In the genomic region with DNA sequence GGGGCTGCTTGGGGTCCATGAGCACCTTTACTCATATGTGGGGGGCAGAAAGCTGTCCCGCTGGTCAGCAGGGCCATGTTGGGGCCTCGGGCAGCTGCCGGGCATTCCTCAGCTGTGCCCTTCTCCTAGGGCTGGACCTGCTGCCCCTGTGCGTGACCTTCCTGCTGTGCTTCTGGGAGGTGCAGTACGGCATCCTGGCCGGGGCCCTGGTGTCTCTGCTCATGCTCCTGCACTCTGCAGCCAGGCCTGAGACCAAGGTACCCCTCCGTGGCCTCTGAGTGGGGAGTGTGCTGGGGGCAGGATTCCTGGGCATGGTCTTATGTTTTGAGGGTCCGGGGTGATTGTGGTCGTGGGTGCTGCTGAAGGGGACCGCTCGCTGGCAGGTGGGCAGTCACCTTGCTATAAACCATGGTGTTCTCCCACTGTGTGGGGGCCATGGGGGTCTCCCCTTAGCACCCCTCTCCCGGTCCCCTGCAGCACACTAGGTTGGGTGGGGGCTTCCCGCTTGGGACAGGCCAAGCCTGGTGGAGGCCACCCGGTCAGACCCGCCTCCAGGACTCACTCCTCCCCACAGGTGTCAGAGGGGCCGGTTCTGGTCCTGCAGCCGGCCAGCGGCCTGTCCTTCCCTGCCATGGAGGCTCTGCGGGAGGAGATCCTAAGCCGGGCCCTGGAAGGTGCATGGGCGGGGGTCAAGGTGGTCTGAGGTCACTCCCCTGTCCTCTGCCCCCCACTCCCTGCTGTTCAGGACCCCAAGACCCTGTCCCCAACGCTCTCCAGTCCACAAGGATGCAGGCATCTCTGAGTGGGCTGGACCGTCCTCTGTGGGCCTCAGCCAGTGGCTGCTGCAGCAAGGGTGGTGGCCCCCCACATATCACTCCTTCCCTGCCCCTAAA, we compare ENCODE assay signal across 14 cellular contexts. TPM values are rescaled to one million over a fixed set of nuclear protein-coding genes. Genes with fewer than 3 reads are reported as not detected.
A peak's percentile ranks its signal among the peaks of the same experiment; 100 is the strongest.
DNase-seq lines count a peak whose midpoint lies in the region; ATAC-seq and TF ChIP-seq lines count a peak whose summit lies in the region.
"Had no signal": no experiment of that assay in that cellular context is flagged by ENCODE, and none has a peak within 500 bp of the region (broad histone marks: within the 10 kb centered on the region; RNA-seq: fewer than 3 reads in every experiment).

No MANE protein-coding gene starts in this region.

- in situ Hi-C loops in GM13977 (cut with MboI; ENCODE audit: low pct_unique_long_range_greater_than_20kb, low sequenced_read_pairs, unreplicated experiment): no loop called here

- TF ChIP-seq CTCF in progenitor cell of endocrine pancreas (IDR thresholded peaks at IDR 0.05; ENCODE audit: unreplicated experiment) (no peak), GM13977 (IDR thresholded peaks at IDR 0.05; ENCODE audit: extremely low read depth, insufficient read depth, missing control alignments) (no peak)

- no peaks in the 10 kb centered on the region for H3K27me3 Mint-ChIP-seq in progenitor cell of endocrine pancreas
- H3K27me3 Mint-ChIP-seq: CD4-positive, alpha-beta T cell had no signal

- no peak overlapping the region for H3K4me3 Mint-ChIP-seq in progenitor cell of endocrine pancreas (ENCODE audit: low read depth)
- H3K4me3 Mint-ChIP-seq: CD4-positive, alpha-beta T cell had no signal

- H3K4me1 Mint-ChIP-seq in progenitor cell of endocrine pancreas (ENCODE audit: low read depth): no peaks in the 10 kb centered on the region

- no peaks in the 10 kb centered on the region for H3K9me3 Mint-ChIP-seq in progenitor cell of endocrine pancreas (ENCODE audit: low read depth)
- H3K9me3 Mint-ChIP-seq: CD4-positive, alpha-beta T cell had no signal

- intact Hi-C loops in Right ventricle myocardium inferior (cut with DNase I): no loop called here
- intact Hi-C loops in left cardiac atrium (cut with DNase I): no loop called here

- H3K36me3 Mint-ChIP-seq in progenitor cell of endocrine pancreas (ENCODE audit: insufficient read depth): peaks cover 12% of the 10 kb centered on the region

- no peak for ATAC-seq in Right ventricle myocardium inferior
- no peak for ATAC-seq in left cardiac atrium
- no peak for ATAC-seq in GM18858 (IDR thresholded peaks at IDR 0.05; ENCODE audit: unreplicated experiment)
- ATAC-seq in HG02571 (IDR thresholded peaks at IDR 0.05; ENCODE audit: unreplicated experiment): no peak
- ATAC-seq: HCT116 had no signal

- H3K27ac Mint-ChIP-seq in progenitor cell of endocrine pancreas: peak overlapping the region; percentile 41
- H3K27ac Mint-ChIP-seq: CD4-positive, alpha-beta T cell had no signal

- DNase-seq in Right ventricle myocardium inferior (ENCODE audit: missing footprints) (peak; percentile 53), left cardiac atrium (no peak), H7 (peak; percentile 48), iPS-NIHi7 (ENCODE audit: extremely low spot score) (peak; percentile 5), progenitor cell of endocrine pancreas (ENCODE audit: low spot score, unreplicated experiment) (no peak), GM13977 (ENCODE audit: low spot score) (no peak)
- DNase-seq: ACHN; Calu3; CD4-positive, alpha-beta T cell; DMS79 had no signal

- no peak overlapping the region for H3K4me3 ChIP-seq in H7 (ENCODE audit: insufficient read depth, low read depth, low read length)
- H3K4me3 ChIP-seq: BLaER1 treated with 17β-estradiol and CSF1 and Interleukin-3, amounts not matched to agents 10 nM and 100 nM had no signal

- H3K36me3 ChIP-seq in H7 (replicated peaks; ENCODE audit: control insufficient read depth, insufficient read depth, low read length): peaks cover 2% of the 10 kb centered on the region

- no peaks in the 10 kb centered on the region for H3K27me3 ChIP-seq in H7 (ENCODE audit: control insufficient read depth, insufficient read depth, low read length)
- H3K27me3 ChIP-seq: BLaER1 treated with 17β-estradiol and CSF1 and Interleukin-3, amounts not matched to agents 10 nM and 100 nM had no signal

RNA-seq across cellular contexts. Expression of a gene that starts 12.4 kb away (rescaled TPM):
- total RNA-seq in Right ventricle myocardium inferior: 28.6 TPM
- total RNA-seq in left cardiac atrium: 10 to 100 TPM; 43.4 to 48.4 TPM
- 29.4 and 48.8 TPM in 2 replicates for total RNA-seq in H7 (2014; rRNA removed; shearing (Covaris generic))
- 57.6 and 61.9 TPM in 2 replicates for total RNA-seq in progenitor cell of endocrine pancreas

RNA-seq across cellular contexts. Expression of a gene that starts 28.0 kb away (rescaled TPM):
- total RNA-seq in Right ventricle myocardium inferior (3.9 TPM), left cardiac atrium (1 to 10 TPM; 6.4 to 6.6 TPM), progenitor cell of endocrine pancreas (37.4 and 40.1 TPM in 2 replicates)
- total RNA-seq in H7 (2014; rRNA removed; shearing (Covaris generic)): 19.4 and 20.6 TPM in 2 replicates

RNA-seq across cellular contexts. Expression of a gene that starts 28.1 kb away (rescaled TPM):
- total RNA-seq in Right ventricle myocardium inferior (12.4 TPM), left cardiac atrium (10 to 100 TPM; 18.0 to 23.0 TPM), progenitor cell of endocrine pancreas (42.0 and 43.9 TPM in 2 replicates)
- total RNA-seq in H7 (2014; rRNA removed; shearing (Covaris generic)): 10.2 and 12.5 TPM in 2 replicates

Comparison
In these comparisons a context has a peak if more than half of its experiments do, and no peak if none do; other contexts are left out.
1. DNase-seq: peak in Right ventricle myocardium inferior (single experiment), H7 (single experiment) and iPS-NIHi7 (single experiment); none in left cardiac atrium (single experiment), progenitor cell of endocrine pancreas (single experiment) and GM13977 (single experiment).